28 cellular contexts compared by ENCODE assay signal in the genomic region with DNA sequence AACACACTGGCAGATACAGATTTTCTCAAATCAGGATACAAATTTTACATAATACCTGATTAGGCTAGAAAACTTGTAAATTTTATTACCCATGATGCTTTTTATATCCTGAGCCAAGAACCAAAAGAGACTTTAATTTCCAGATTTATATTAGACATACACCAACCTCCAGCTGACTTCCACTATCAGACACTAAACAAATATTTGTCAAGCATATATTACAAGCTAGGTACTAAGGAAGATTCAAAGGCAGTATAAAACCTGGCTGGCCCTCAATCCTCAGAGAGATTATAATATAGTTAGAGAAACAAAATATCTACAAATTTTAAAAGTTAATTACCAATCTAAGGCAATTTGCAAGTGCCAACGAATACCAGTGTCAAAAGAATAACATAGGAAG.
"Had no signal": no experiment of that assay in that cellular context is flagged by ENCODE, and none has a peak within 500 bp of the region (broad histone marks: within the 10 kb centered on the region; RNA-seq: fewer than 3 reads in every experiment).

No MANE protein-coding gene starts in this region.

- ATAC-seq: K562 had no signal

- H3K4me1 ChIP-seq: Peyer's patch, SJSA1 had no signal

- H3K4me2 ChIP-seq: SK-N-SH had no signal

- H3K4me3 ChIP-seq: K562, Peyer's patch, SJSA1 had no signal

- H3K9ac ChIP-seq: SK-N-SH had no signal

- H3K27ac ChIP-seq: Peyer's patch, SJSA1 had no signal

- H3K36me3 ChIP-seq: Peyer's patch, SJSA1 had no signal

- FAIRE-seq: K562 had no signal

- H3K27me3 ChIP-seq: Peyer's patch, SJSA1 had no signal

- DNase-seq: Kasumi-1, KG1, MM.1S, MV-4-11, NCI-H1092, NCI-H1105, NCI-H1417 treated with DMSO at 0.1 percent for 48 hours, NCI-H1436 treated with DMSO at 0.1 percent for 48 hours, NCI-H1694 treated with DMSO at 0.1 percent for 48 hours, NCI-H187 treated with DMSO at 0.1 percent for 48 hours, NCI-H2029, NCI-H2081, NCI-H2171 treated with DMSO at 0.1 percent for 48 hours, NCI-H2227 treated with DMSO at 0.1 percent for 48 hours, NCI-H345, NCI-H446, NCI-H510A treated with DMSO at 0.1 percent for 48 hours, NCI-H524 treated with DMSO at 0.1 percent for 48 hours, NCI-H526 treated with DMSO at 0.1 percent for 48 hours, NCI-H774, Peyer's patch, Right ventricle myocardium superior, RPMI8226, SHP77 treated with DMSO at 0.1 percent for 48 hours, SK-N-SH, SW 1271 had no signal

- H3K9me3 ChIP-seq: Peyer's patch, SJSA1, SK-N-SH had no signal
